Comparison of ENCODE assay signal across 22 cellular contexts in genomic region chr1:114270255-114271117, GRCh38.
DNase-seq lines count a peak whose midpoint lies in the region; ATAC-seq, FAIRE-seq and TF ChIP-seq lines count a peak whose summit lies in the region.
"Had no signal": no experiment of that assay in that cellular context is flagged by ENCODE, and none has a peak within 500 bp of the region (broad histone marks: within the 10 kb centered on the region; RNA-seq: fewer than 3 reads in every experiment).

No MANE protein-coding gene starts in this region.

- no peak for ATAC-seq in CD8-positive, alpha-beta T cell
- ATAC-seq in GM21360 (IDR thresholded peaks at IDR 0.05; ENCODE audit: unreplicated experiment): no peak
- ATAC-seq: HCT116, Right ventricle myocardium inferior had no signal

- no peak overlapping the region for H3K27ac Mint-ChIP-seq in astrocyte (ENCODE audit: unreplicated experiment)
- peak overlapping the region in 1 of 6 donors; percentile 34 for H3K27ac Mint-ChIP-seq in immature natural killer cell
- H3K27ac Mint-ChIP-seq in CD8-positive, alpha-beta T cell: no peak overlapping the region
- H3K27ac Mint-ChIP-seq: B cell, CD14-positive monocyte had no signal

- POLR2A ChIA-PET in CD8-positive, alpha-beta T cell (lab: Charles Lee): interaction anchor here (1.6 kb wide), 1 partner anchor 75 kb away, joined by 3 read pairs; no protein-coding TSS in a partner anchor

- intact Hi-C loops in CD8-positive, alpha-beta T cell (cut with DNase I, micrococcal nuclease): no loop called here

- no peaks in the 10 kb centered on the region; the same call in 1 of the 2 replicates for H3K27me3 ChIP-seq in BE2C
- peaks cover 11% of the 10 kb centered on the region for H3K27me3 ChIP-seq in astrocyte (ENCODE audit: insufficient read depth, low read length)
- H3K27me3 ChIP-seq in CD8-positive, alpha-beta T cell (ENCODE audit: insufficient read depth, low read length): no peaks in the 10 kb centered on the region

- no peak for TF ChIP-seq CTCF in BE2C (IDR thresholded peaks at IDR 0.05; ENCODE audit: low read depth, low read length)
- TF ChIP-seq CTCF in astrocyte (IDR thresholded peaks at IDR 0.05; ENCODE audit: insufficient read depth, low read depth, low read length): no peak
- TF ChIP-seq CTCF in CD8-positive, alpha-beta T cell (IDR thresholded peaks at IDR 0.05): no peak

- peaks cover 19% of the 10 kb centered on the region for H3K27me3 Mint-ChIP-seq in astrocyte (ENCODE audit: low read depth, unreplicated experiment)
- H3K27me3 Mint-ChIP-seq in immature natural killer cell (ENCODE audit: low read depth in 3 of 3): peaks cover 0 to 8% (median 8%) of the 10 kb centered on the region in 3 donors
- peaks cover 13% of the 10 kb centered on the region for H3K27me3 Mint-ChIP-seq in CD8-positive, alpha-beta T cell (ENCODE audit: low read depth)

- no peak overlapping the region for H3K4me2 ChIP-seq in astrocyte (ENCODE audit: low read length)
- H3K4me2 ChIP-seq: PC-9 had no signal

- H2AFZ ChIP-seq in astrocyte (ENCODE audit: low read depth, low read length): no peak overlapping the region
- H2AFZ ChIP-seq: PC-9 had no signal

- H3K9me3 ChIP-seq in BE2C: no peaks in the 10 kb centered on the region
- H3K9me3 ChIP-seq in astrocyte (ENCODE audit: insufficient read depth, low read depth, low read length): no peaks in the 10 kb centered on the region
- H3K9me3 ChIP-seq in CD8-positive, alpha-beta T cell (ENCODE audit: low read length): no peaks in the 10 kb centered on the region
- H3K9me3 ChIP-seq: SJSA1 had no signal

- CTCF ChIA-PET in CD8-positive, alpha-beta T cell (lab: Charles Lee): interaction anchor here (0.8 to 6.4 kb wide), 3 partner anchors 10 to 16 kb away, joined by 3 to 65 read pairs (median 4); no protein-coding TSS in a partner anchor

- no peak overlapping the region for H3K9ac ChIP-seq in astrocyte (ENCODE audit: low read length)

- H3K4me1 Mint-ChIP-seq in astrocyte (ENCODE audit: low read depth, unreplicated experiment) (no peaks in the 10 kb centered on the region), immature natural killer cell (peaks cover 27% of the 10 kb centered on the region in 2 donors)
- H3K4me1 Mint-ChIP-seq in CD8-positive, alpha-beta T cell (ENCODE audit: low read depth): peaks cover 7% of the 10 kb centered on the region
- H3K4me1 Mint-ChIP-seq: B cell had no signal

- no peaks in the 10 kb centered on the region for H3K36me3 Mint-ChIP-seq in astrocyte (ENCODE audit: low read depth, unreplicated experiment)
- peaks cover 0 to 9% (median 8%) of the 10 kb centered on the region in 3 donors for H3K36me3 Mint-ChIP-seq in immature natural killer cell
- no peaks in the 10 kb centered on the region for H3K36me3 Mint-ChIP-seq in CD8-positive, alpha-beta T cell
- H3K36me3 Mint-ChIP-seq: CD14-positive monocyte had no signal

- H3K9me3 Mint-ChIP-seq in astrocyte (ENCODE audit: unreplicated experiment) (peaks cover 2% of the 10 kb centered on the region), immature natural killer cell (peaks cover 0 to 5% (median 0%) of the 10 kb centered on the region in 6 donors)
- H3K9me3 Mint-ChIP-seq in CD8-positive, alpha-beta T cell: no peaks in the 10 kb centered on the region

- no peak for FAIRE-seq in astrocyte (lab: Jason Lieb, UNC)
- FAIRE-seq: D721Med, GM12891 had no signal

- H3K4me3 ChIP-seq in BE2C (ENCODE audit: low read depth, low read length) (no peak overlapping the region), astrocyte (ENCODE audit: insufficient read depth, low read depth, low read length) (no peak overlapping the region)
- no peak overlapping the region for H3K4me3 ChIP-seq in CD8-positive, alpha-beta T cell (ENCODE audit: low read depth, low read length)
- H3K4me3 ChIP-seq: PC-9, SJSA1 had no signal

- DNase-seq in BE2C (peak; percentile 22), ELR (ENCODE audit: low read depth) (peak; percentile 1), astrocyte (ENCODE audit: low read depth) (peak; percentile 10), immature natural killer cell (no peak)
- no peak for DNase-seq in activated CD8-positive, alpha-beta memory T cell treated with anti-CD3 and anti-CD28 coated beads, Interleukin-2, amount 50 U/mL, for 48 hours
- no peak for DNase-seq in CD8-positive, alpha-beta T cell
- no peak for DNase-seq in activated CD8-positive, alpha-beta memory T cell treated with anti-CD3 and anti-CD28 coated beads for 24 hours
- DNase-seq: GDM1, KBM-7, MV-4-11, NCI-H2029, NCI-H524, NCI-H774, PC-9 had no signal

- no peaks in the 10 kb centered on the region for H4K20me1 ChIP-seq in astrocyte (ENCODE audit: insufficient read depth, low read length)

- H3K4me1 ChIP-seq in BE2C (peaks cover 3% of the 10 kb centered on the region; the same call in 1 of the 2 replicates), astrocyte (ENCODE audit: insufficient read depth, low read length) (no peaks in the 10 kb centered on the region)
- H3K4me1 ChIP-seq in CD8-positive, alpha-beta T cell (ENCODE audit: insufficient read depth, low read length): no peaks in the 10 kb centered on the region
- H3K4me1 ChIP-seq: SJSA1 had no signal

- H3K36me3 ChIP-seq in BE2C (no peaks in the 10 kb centered on the region), astrocyte (ENCODE audit: insufficient read depth, low read length) (no peaks in the 10 kb centered on the region)
- no peaks in the 10 kb centered on the region for H3K36me3 ChIP-seq in CD8-positive, alpha-beta T cell (ENCODE audit: insufficient read depth, low read length)
- H3K36me3 ChIP-seq: SJSA1 had no signal

- no peak overlapping the region for H3K4me3 Mint-ChIP-seq in astrocyte (ENCODE audit: unreplicated experiment)
- H3K4me3 Mint-ChIP-seq in immature natural killer cell: peak overlapping the region in 4 of 5 donors; percentile 6 to 40 (median 15)
- no peak overlapping the region for H3K4me3 Mint-ChIP-seq in CD8-positive, alpha-beta T cell
- H3K4me3 Mint-ChIP-seq: B cell, CD14-positive monocyte had no signal

- H3K27ac ChIP-seq in astrocyte (ENCODE audit: low read depth, low read length): no peak overlapping the region
- no peak overlapping the region for H3K27ac ChIP-seq in CD8-positive, alpha-beta T cell (ENCODE audit: low read depth, low read length)
- H3K27ac ChIP-seq: PC-9, SJSA1 had no signal

- H3K79me2 ChIP-seq in astrocyte (ENCODE audit: insufficient read depth, low read length): no peaks in the 10 kb centered on the region

Comparison
In these comparisons a context has a peak if more than half of its experiments do, and no peak if none do; other contexts are left out.
1. DNase-seq: peak in BE2C (single experiment), ELR (single experiment) and astrocyte (single experiment); none in immature natural killer cell (0 of 3), activated CD8-positive, alpha-beta memory T cell treated with anti-CD3 and anti-CD28 coated beads, Interleukin-2, amount 50 U/mL, for 48 hours (single experiment), CD8-positive, alpha-beta T cell (0 of 7) and activated CD8-positive, alpha-beta memory T cell treated with anti-CD3 and anti-CD28 coated beads for 24 hours (single experiment).
2. H3K4me3 Mint-ChIP-seq: peak in immature natural killer cell (4 of 5); none in astrocyte (single experiment) and CD8-positive, alpha-beta T cell (single experiment).